In genomic region chr5:37696190-37697021, GRCh38 we compare ENCODE assay signal across 1 cellular context.
TF ChIP-seq lines count a peak whose summit lies in the region.

No MANE protein-coding gene starts in this region.

TF ChIP-seq in HEK293, 187 proteins besides CTCF, POLR2A, EP300 and RAD21 (continued from another document):
- TF ChIP-seq INSM2 (tag by site-specific recombination; IDR thresholded peaks at IDR 0.05): peak; percentile 71
- TF ChIP-seq SCRT1 (tag by site-specific recombination; IDR thresholded peaks at IDR 0.05; ENCODE audit: borderline replicate concordance): peak; percentile 64; the same call in 1 of the 2 replicates
- no peak for TF ChIP-seq AEBP2 (tag by site-specific recombination; IDR thresholded peaks at IDR 0.05; ENCODE audit: borderline replicate concordance)
- peak; percentile 55 for TF ChIP-seq ZNF639 (tag by site-specific recombination; IDR thresholded peaks at IDR 0.05)
- 0 out of 2 replicates have a peak, but pooled peaks have one; percentile 30 for TF ChIP-seq ATF2 (tag by site-specific recombination; IDR thresholded peaks at IDR 0.05; ENCODE audit: low read depth)
- TF ChIP-seq ZNF600 (tag by site-specific recombination; IDR thresholded peaks at IDR 0.05): peak; percentile 94
- TF ChIP-seq KLF1 (tag by site-specific recombination; IDR thresholded peaks at IDR 0.05): no peak
- peak; percentile 35; the same call in 1 of the 2 replicates for TF ChIP-seq OSR2 (tag by site-specific recombination; IDR thresholded peaks at IDR 0.05)
- peak; percentile 61 for TF ChIP-seq GLIS1 (tag by site-specific recombination; IDR thresholded peaks at IDR 0.05)
- TF ChIP-seq ZNF792 (tag by site-specific recombination; IDR thresholded peaks at IDR 0.05): no peak
- no peak for TF ChIP-seq ZNF837 (tag by site-specific recombination; IDR thresholded peaks at IDR 0.05)
